5 cellular contexts compared by ENCODE assay signal in the genomic region with DNA sequence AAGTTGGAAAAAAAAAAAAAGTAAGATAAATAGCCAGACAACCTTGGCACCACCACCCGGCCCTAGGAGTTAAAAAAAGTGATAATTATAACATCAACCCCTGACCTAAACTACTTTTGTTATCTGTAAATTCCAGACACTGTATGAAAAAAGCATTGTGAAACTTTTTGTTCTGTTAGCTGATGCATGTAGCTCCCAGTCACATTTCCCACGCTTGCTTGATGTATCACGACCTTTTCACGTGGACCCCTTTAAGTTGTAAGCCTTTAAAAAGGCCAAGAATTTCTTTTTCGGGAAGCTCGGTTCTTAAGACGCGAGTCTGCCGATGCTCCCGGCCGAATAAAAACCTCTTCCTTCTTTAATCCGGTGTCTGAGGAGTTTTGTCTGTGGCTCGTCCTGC. TPM values are rescaled to one million over a fixed set of nuclear protein-coding genes. Genes with fewer than 3 reads are reported as not detected.
"Had no signal": no experiment of that assay in that cellular context is flagged by ENCODE, and none has a peak within 500 bp of the region (broad histone marks: within the 10 kb centered on the region; RNA-seq: fewer than 3 reads in every experiment).

No MANE protein-coding gene starts in this region.

RNA-seq across cellular contexts. Expression of gene CCDC92B, which starts 35.9 kb away (rescaled TPM):
- total RNA-seq: activated CD4-positive, alpha-beta T cell treated with anti-CD3 and anti-CD28 coated beads for 36 hours; activated CD8-positive, alpha-beta T cell treated with anti-CD3 and anti-CD28 coated beads, Interleukin-2, amount 10 ng/mL, durations not matched to agents 7 days and 5 days; LHCN-M2; M059J had no signal
- polyA plus RNA-seq: IgD-negative memory B cell had no signal
